Comparison of ENCODE assay signal across 30 cellular contexts in genomic region chr15:91357527-91357926, GRCh38.
"Had no signal": no experiment of that assay in that cellular context is flagged by ENCODE, and none has a peak within 500 bp of the region (broad histone marks: within the 10 kb centered on the region; RNA-seq: fewer than 3 reads in every experiment).

No MANE protein-coding gene starts in this region.

- H3K9me3 ChIP-seq: MG63 had no signal

- H3K4me2 ChIP-seq: KMS-11 had no signal

- DNase-seq: KG1, MG63, MM.1S, NCI-H1048, NCI-H1092, NCI-H1092 treated with DMSO at 0.1 percent for 48 hours, NCI-H1105, NCI-H1105 treated with DMSO at 0.1 percent for 48 hours, NCI-H1417, NCI-H1417 treated with DMSO at 0.1 percent for 48 hours, NCI-H1436, NCI-H1436 treated with DMSO at 0.1 percent for 48 hours, NCI-H146, NCI-H1694, NCI-H1694 treated with DMSO at 0.1 percent for 48 hours, NCI-H187, NCI-H187 treated with DMSO at 0.1 percent for 48 hours, NCI-H2029, NCI-H2029 treated with DMSO at 0.1 percent for 48 hours, NCI-H2081 treated with DMSO at 0.1 percent for 48 hours, NCI-H2107, NCI-H2171, NCI-H2171 treated with DMSO at 0.1 percent for 48 hours, NCI-H2227 treated with DMSO at 0.1 percent for 48 hours, NCI-H226, NCI-H345, NCI-H446, NCI-H446 treated with DMSO at 0.1 percent for 48 hours, NCI-H510A had no signal

- H3K36me3 ChIP-seq: MG63 had no signal

- H3K27ac ChIP-seq: KMS-11 had no signal

- H3K4me3 ChIP-seq: MG63 had no signal

- H3K9ac ChIP-seq: KMS-11 had no signal
